In genomic region chrX:133984857-133985163, GRCh38 we compare ENCODE assay signal across 1 cellular context.
TF ChIP-seq lines count a peak whose summit lies in the region.

No MANE protein-coding gene starts in this region.

TF ChIP-seq in HepG2, 621 proteins besides CTCF, POLR2A, EP300 and RAD21 (continued from another document):
- TF ChIP-seq ZBTB40 (IDR thresholded peaks at IDR 0.05) = no peak
- TF ChIP-seq ZBTB40 (CRISPR knock-in tag; IDR thresholded peaks at IDR 0.05) = 0 out of 2 replicates have a peak, but pooled peaks have one; percentile 20
- TF ChIP-seq TAF1 (CRISPR knock-in tag; IDR thresholded peaks at IDR 0.05) = peak; percentile 57; the same call in 1 of the 2 replicates
- TF ChIP-seq ZMAT5 (CRISPR knock-in tag; IDR thresholded peaks at IDR 0.05; ENCODE audit: borderline replicate concordance, low read depth) = 0 out of 2 replicates have a peak, but pooled peaks have one; percentile 22
- TF ChIP-seq ZMAT3 (CRISPR knock-in tag; conservative IDR thresholded peaks at IDR 0.05) = 0 out of 2 replicates have a peak, but pooled peaks have one; percentile 12
- TF ChIP-seq ZNF607 (CRISPR knock-in tag; IDR thresholded peaks at IDR 0.05; ENCODE audit: borderline replicate concordance) = 0 out of 2 replicates have a peak, but pooled peaks have one; percentile 6
- no peak for TF ChIP-seq ZNF207 (IDR thresholded peaks at IDR 0.05; ENCODE audit: borderline replicate concordance)
- TF ChIP-seq SSRP1 (CRISPR knock-in tag; IDR thresholded peaks at IDR 0.05) = peak; percentile 82
- TF ChIP-seq ZFP36L1 (CRISPR knock-in tag; IDR thresholded peaks at IDR 0.05) = no peak
- TF ChIP-seq POLR2G (IDR thresholded peaks at IDR 0.05; ENCODE audit: low read depth, low read length) = peak; percentile 29
- TF ChIP-seq RBM22 (optimal IDR thresholded peaks at IDR 0.05; ENCODE audit: low read length) = peak; percentile 67
- no peak for TF ChIP-seq ZNF333 (CRISPR knock-in tag; IDR thresholded peaks at IDR 0.05; ENCODE audit: borderline replicate concordance)
- TF ChIP-seq SNAPC5 (CRISPR knock-in tag; IDR thresholded peaks at IDR 0.05; ENCODE audit: borderline replicate concordance) = no peak
- TF ChIP-seq HMGXB3 (CRISPR knock-in tag; IDR thresholded peaks at IDR 0.05; ENCODE audit: borderline replicate concordance) = no peak
